In genomic region chr16:89450537-89450936, GRCh38 we compare ENCODE assay signal across 19 cellular contexts. TPM values are rescaled to one million over a fixed set of nuclear protein-coding genes. Genes with fewer than 3 reads are reported as not detected.
DNase-seq lines count a peak whose midpoint lies in the region; ATAC-seq, FAIRE-seq and TF ChIP-seq lines count a peak whose summit lies in the region.
"Had no signal": no experiment of that assay in that cellular context is flagged by ENCODE, and none has a peak within 500 bp of the region (broad histone marks: within the 10 kb centered on the region; RNA-seq: fewer than 3 reads in every experiment).

No MANE protein-coding gene starts in this region.

- H3K9me3 Mint-ChIP-seq in CD4-positive, alpha-beta T cell = no peaks in the 10 kb centered on the region
- H3K9me3 Mint-ChIP-seq in chondrocyte (ENCODE audit: low read depth) (no peaks in the 10 kb centered on the region), osteocyte (ENCODE audit: unreplicated experiment) (no peaks in the 10 kb centered on the region)
- H3K9me3 Mint-ChIP-seq: immature natural killer cell had no signal

- peaks cover 5% of the 10 kb centered on the region for H3K36me3 Mint-ChIP-seq in CD4-positive, alpha-beta T cell (ENCODE audit: low read depth)
- H3K36me3 Mint-ChIP-seq in chondrocyte (ENCODE audit: low read depth) (peaks cover 1% of the 10 kb centered on the region), osteocyte (ENCODE audit: unreplicated experiment) (peaks cover 4% of the 10 kb centered on the region)
- H3K36me3 Mint-ChIP-seq: immature natural killer cell had no signal

- no peak for TF ChIP-seq POLR2A in HCT116 (IDR thresholded peaks at IDR 0.05; ENCODE audit: borderline replicate concordance, extremely low read depth, insufficient read depth, insufficient read length)
- no peak for TF ChIP-seq POLR2A in H54 (IDR thresholded peaks at IDR 0.05; ENCODE audit: low read depth, low read length)

- no peaks in the 10 kb centered on the region for H3K9me2 ChIP-seq in HCT116 (ENCODE audit: insufficient read depth)

- FAIRE-seq in H54 (lab: Jason Lieb, UNC) = no peak

- H3K9ac ChIP-seq in HCT116 (ENCODE audit: low read length) = no peak overlapping the region

- H3K27me3 ChIP-seq in CD4-positive, alpha-beta T cell (ENCODE audit: control insufficient read depth, insufficient read depth, low read length) = no peaks in the 10 kb centered on the region
- no peaks in the 10 kb centered on the region for H3K27me3 ChIP-seq in HCT116 (ENCODE audit: insufficient read depth, low read length)
- H3K27me3 ChIP-seq: BE2C, heart left ventricle, thyroid gland had no signal

- POLR2A ChIA-PET in CD4-positive, alpha-beta T cell (lab: Charles Lee) = interaction anchor here (1.0 to 1.5 kb wide), 2 partner anchors 34 to 47 kb away, joined by 4 to 5 read pairs; no protein-coding TSS in a partner anchor
- POLR2A ChIA-PET in HCT116 (lab: Charles Lee) = no interaction called here

- ATAC-seq in CD4-positive, alpha-beta T cell (ENCODE audit: poor library complexity) = no peak
- ATAC-seq in HCT116 = no peak
- no peak for ATAC-seq in GM21786 (IDR thresholded peaks at IDR 0.05; ENCODE audit: unreplicated experiment)
- ATAC-seq in HG03045 (IDR thresholded peaks at IDR 0.05; ENCODE audit: unreplicated experiment) = no peak
- ATAC-seq: heart left ventricle, sciatic nerve had no signal

- no peak for DNase-seq in CD4-positive, alpha-beta T cell
- DNase-seq in HCT116 (ENCODE audit: low read depth, low spot score) (no peak), chondrocyte (ENCODE audit: low spot score) (no peak), osteocyte (ENCODE audit: extremely low spot score, unreplicated experiment) (no peak), H54 (ENCODE audit: insufficient read length, low spot score) (no peak)
- DNase-seq: activated CD4-positive, CD25-positive, alpha-beta regulatory T cell; BE2C; DMS53; heart left ventricle; immature natural killer cell; Karpas-422; NCI-H1092 treated with DMSO at 0.1 percent for 48 hours; NCI-H2081; stimulated activated naive CD4-positive, alpha-beta T cell; T-helper 9 cell; thyroid gland had no signal

- H3K4me2 ChIP-seq in HCT116 (ENCODE audit: low read length) = peak overlapping the region; percentile 10

- CTCF ChIA-PET in CD4-positive, alpha-beta T cell (lab: Charles Lee) = interaction anchor here (1.6 kb wide), 2 partner anchors 39 to 70 kb away, joined by 3 to 4 read pairs; no protein-coding TSS in a partner anchor
- CTCF ChIA-PET in HCT116 (lab: Charles Lee) = no interaction called here

- peaks cover 17 to 69% of the 10 kb centered on the region in 2 experiments for H3K4me1 ChIP-seq in HCT116 (ENCODE audit: control insufficient read depth in 1 of 2, insufficient read depth in 2 of 2, low read length in 2 of 2)

- H3K4me1 Mint-ChIP-seq in CD4-positive, alpha-beta T cell (ENCODE audit: low read depth) = peaks cover 82% of the 10 kb centered on the region
- peaks cover 72% of the 10 kb centered on the region for H3K4me1 Mint-ChIP-seq in chondrocyte (ENCODE audit: low read depth)
- peaks cover 67% of the 10 kb centered on the region for H3K4me1 Mint-ChIP-seq in osteocyte (ENCODE audit: unreplicated experiment)

- H3K9me3 ChIP-seq in CD4-positive, alpha-beta T cell (ENCODE audit: control insufficient read depth, low read length) = no peaks in the 10 kb centered on the region
- H3K9me3 ChIP-seq in HCT116 (ENCODE audit: control insufficient read depth in 1 of 2, insufficient read depth in 1 of 2, low read depth in 1 of 2, low read length in 2 of 2) = no peaks in the 10 kb centered on the region
- H3K9me3 ChIP-seq: BE2C, heart left ventricle, thyroid gland had no signal

- TF ChIP-seq RAD21 in HCT116 (IDR thresholded peaks at IDR 0.05; ENCODE audit: low read depth) = no peak

- intact Hi-C loops in CD4-positive, alpha-beta T cell (cut with DNase I, micrococcal nuclease) = no loop called here
- intact Hi-C loops in HCT116 (cut with micrococcal nuclease) = no loop called here

- no peaks in the 10 kb centered on the region for H3K36me3 ChIP-seq in HCT116 (ENCODE audit: control insufficient read depth in 1 of 2, insufficient read depth in 2 of 2, low read length in 2 of 2)
- H3K36me3 ChIP-seq: BE2C, heart left ventricle, thyroid gland had no signal

- no peak for TF ChIP-seq CTCF in CD4-positive, alpha-beta T cell (IDR thresholded peaks at IDR 0.05)
- TF ChIP-seq CTCF in HCT116 (IDR thresholded peaks at IDR 0.05 in 2 of 3, conservative IDR thresholded peaks at IDR 0.05 in 1 of 3; ENCODE audit: borderline replicate concordance in 1 of 3, insufficient read depth in 1 of 3, low read depth in 2 of 3, low read length in 2 of 3) (no peak), chondrocyte (IDR thresholded peaks at IDR 0.05) (no peak), osteocyte (IDR thresholded peaks at IDR 0.05) (no peak)

- peak overlapping the region; percentile 8 for H3K27ac Mint-ChIP-seq in CD4-positive, alpha-beta T cell
- H3K27ac Mint-ChIP-seq in chondrocyte (ENCODE audit: unreplicated experiment) (peak overlapping the region; percentile 27), osteocyte (ENCODE audit: unreplicated experiment) (peak overlapping the region; percentile 18)

- H3K79me2 ChIP-seq in HCT116 (ENCODE audit: insufficient read depth, low read length) = peaks cover 99% of the 10 kb centered on the region

- no peaks in the 10 kb centered on the region for H3K27me3 Mint-ChIP-seq in CD4-positive, alpha-beta T cell
- no peaks in the 10 kb centered on the region for H3K27me3 Mint-ChIP-seq in chondrocyte (ENCODE audit: low read depth)
- H3K27me3 Mint-ChIP-seq in osteocyte (ENCODE audit: unreplicated experiment) = no peaks in the 10 kb centered on the region

- H3K4me3 Mint-ChIP-seq in CD4-positive, alpha-beta T cell = peak overlapping the region; percentile 6
- H3K4me3 Mint-ChIP-seq in chondrocyte (ENCODE audit: unreplicated experiment) (no peak overlapping the region), osteocyte (ENCODE audit: unreplicated experiment) (no peak overlapping the region)

- no peak overlapping the region for H3K27ac ChIP-seq in CD4-positive, alpha-beta T cell (ENCODE audit: low read depth, low read length)
- no peak overlapping the region for H3K27ac ChIP-seq in HCT116 (ENCODE audit: low read depth, low read length)
- H3K27ac ChIP-seq: heart left ventricle, thyroid gland had no signal

- H2AFZ ChIP-seq in HCT116 (ENCODE audit: low read depth, low read length, poor library complexity, severe bottlenecking) = no peak overlapping the region

- no TSS peak for BruUV-seq in HCT116 (replicated peaks; lab: Mats Ljungman, UMichigan)

- peaks cover 71% of the 10 kb centered on the region for H4K20me1 ChIP-seq in HCT116 (ENCODE audit: insufficient read depth)

- no peak overlapping the region for H3K4me3 ChIP-seq in HCT116 (replicated peaks in 1 of 2; ENCODE audit: low read depth in 1 of 2, low read length in 2 of 2)
- H3K4me3 ChIP-seq: heart left ventricle, thyroid gland had no signal

- RAD21 ChIA-PET in HCT116 (lab: Charles Lee; ENCODE audit: low non-redundant PET in 1 of 2, low total read pairs in 2 of 2, uncharacterized antibody in 2 of 2, unreplicated experiment in 2 of 2) = no interaction called here

TF ChIP-seq in HCT116, 20 proteins besides CTCF, POLR2A, EP300 and RAD21 (continues in another document):
- no peak for TF ChIP-seq ELF1 (IDR thresholded peaks at IDR 0.05; ENCODE audit: borderline replicate concordance, low read depth)
- TF ChIP-seq MAX (IDR thresholded peaks at IDR 0.05) = no peak
- TF ChIP-seq YY1 (IDR thresholded peaks at IDR 0.05; ENCODE audit: extremely low read depth, insufficient replicate concordance, low read depth, low read length) = no peak
- TF ChIP-seq ZBTB33 (IDR thresholded peaks at IDR 0.05; ENCODE audit: extremely low read depth, insufficient replicate concordance, low read length) = no peak
- TF ChIP-seq CEBPB (IDR thresholded peaks at IDR 0.05; ENCODE audit: low read depth) = no peak
- no peak for TF ChIP-seq EGR1 (IDR thresholded peaks at IDR 0.05; ENCODE audit: low read depth)
- no peak for TF ChIP-seq CBX3 (IDR thresholded peaks at IDR 0.05; ENCODE audit: low read depth)
- no peak for TF ChIP-seq SP1 (IDR thresholded peaks at IDR 0.05; ENCODE audit: low read depth)
- no peak for TF ChIP-seq TCF7L2 (IDR thresholded peaks at IDR 0.05; ENCODE audit: borderline replicate concordance, extremely low read depth, insufficient read depth, insufficient read length)
- no peak for TF ChIP-seq SRF (IDR thresholded peaks at IDR 0.05; ENCODE audit: low read depth)
- no peak for TF ChIP-seq ZNF274 (IDR thresholded peaks at IDR 0.05; ENCODE audit: low read depth, low read length)
- TF ChIP-seq EZH2 (IDR thresholded peaks at IDR 0.05) = no peak

RNA-seq across cellular contexts. Expression of gene ANKRD11, which starts 39.8 kb away (rescaled TPM):
- 100 to 1,000 TPM; 200 to 211 TPM for total RNA-seq in CD4-positive, alpha-beta T cell
- 266 TPM for total RNA-seq in HCT116 (2021; ENCODE audit: unreplicated experiment)
- polyA plus RNA-seq in HCT116 (2012) = 192 and 225 TPM in 2 replicates
- 106 to 185 TPM (median 180 TPM) in 3 replicates for total RNA-seq in chondrocyte
- total RNA-seq in osteocyte = 188 and 209 TPM in 2 replicates

RNA-seq across cellular contexts. Expression of gene SPG7, which starts 57.7 kb away (rescaled TPM):
- total RNA-seq in CD4-positive, alpha-beta T cell = 100 to 1,000 TPM; 163 to 167 TPM
- total RNA-seq in HCT116 (2021; ENCODE audit: unreplicated experiment) (116 TPM), chondrocyte (84.6 to 127 TPM (median 87.6 TPM) in 3 replicates), osteocyte (113 and 125 TPM in 2 replicates)
- 79.4 and 81.2 TPM in 2 replicates for polyA plus RNA-seq in HCT116 (2012)
